ENCODE assay signal across 31 cellular contexts in the genomic region with DNA sequence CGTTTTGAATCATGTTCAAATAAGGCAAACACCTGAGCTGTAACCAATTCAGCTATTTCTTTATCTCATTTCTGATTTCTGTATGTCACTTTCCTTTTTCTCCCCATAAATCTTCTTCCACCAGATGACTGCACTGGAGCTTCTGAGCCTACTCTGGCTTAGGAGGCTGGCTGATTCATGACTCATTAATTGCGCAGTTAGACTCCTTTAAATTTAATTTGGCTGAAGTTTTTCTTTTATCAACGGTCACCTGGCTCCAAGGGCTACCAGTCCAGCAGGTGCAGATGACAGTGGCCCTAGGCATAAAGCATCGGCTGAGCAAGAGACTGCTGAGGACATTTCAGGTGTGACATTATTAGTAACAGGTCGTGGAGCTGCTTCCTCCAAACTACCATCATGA. TPM values are rescaled to one million over a fixed set of nuclear protein-coding genes. Genes with fewer than 3 reads are reported as not detected.
A peak's percentile ranks its signal among the peaks of the same experiment; 100 is the strongest.
DNase-seq lines count a peak whose midpoint lies in the region; ATAC-seq, FAIRE-seq and TF ChIP-seq lines count a peak whose summit lies in the region.
"Had no signal": no experiment of that assay in that cellular context is flagged by ENCODE, and none has a peak within 500 bp of the region (broad histone marks: within the 10 kb centered on the region; RNA-seq: fewer than 3 reads in every experiment).

No MANE protein-coding gene starts in this region.

- H4K20me1 ChIP-seq in SK-N-SH (ENCODE audit: insufficient read depth): no peaks in the 10 kb centered on the region
- H4K20me1 ChIP-seq: BLaER1 had no signal

- no peaks in the 10 kb centered on the region for H3K79me2 ChIP-seq in SK-N-SH (ENCODE audit: insufficient read depth)
- H3K79me2 ChIP-seq: parathyroid adenoma had no signal

- H3K27ac ChIP-seq in C4-2B (peak overlapping the region; percentile 77), SK-N-SH (ENCODE audit: low read depth in 2 of 2, low read length in 1 of 2) (0 out of 4 replicates have a peak overlapping the region, but pooled peaks of 1 of the 2 experiments have one; percentile 17), foreskin keratinocyte (no peak overlapping the region)
- H3K27ac ChIP-seq: BLaER1, heart left ventricle, parathyroid adenoma, SJSA1, transverse colon had no signal

- no peak overlapping the region for H3K4me3 ChIP-seq in SK-N-SH (ENCODE audit: low read depth in 2 of 2, low read length in 1 of 2)
- H3K4me3 ChIP-seq: BLaER1, heart left ventricle, lung, SJSA1, transverse colon had no signal

- no peaks in the 10 kb centered on the region for H3K36me3 ChIP-seq in SK-N-SH (replicated peaks in 1 of 2; ENCODE audit: control insufficient read depth in 1 of 2, insufficient read depth in 2 of 2, low read length in 1 of 2)
- H3K36me3 ChIP-seq: BLaER1, heart left ventricle, SJSA1, transverse colon had no signal

- WGBS in SK-N-SH (ENCODE audit: low lambda C conversion rate): 28% methylated on average over 5 of the region's 5 CpGs

- no peaks in the 10 kb centered on the region for H3K9me2 ChIP-seq in SK-N-SH

- no peak overlapping the region for H3K9ac ChIP-seq in SK-N-SH
- H3K9ac ChIP-seq: BLaER1, parathyroid adenoma had no signal

- POLR2A ChIA-PET in SK-N-SH (lab: Yijun Ruan, JAX): no interaction called here

- DNase-seq in NCI-H1417 (lab: John Stamatoyannopoulos, UW) (peak in 2 of 3 experiments; percentile 43 to 85), SK-N-SH (no peak), foreskin keratinocyte (peak in 1 of 2 donors; percentile 26), medulla oblongata (ENCODE audit: extremely low spot score) (no peak), SKM-1 (lab: John Stamatoyannopoulos, UW; ENCODE audit: unreplicated experiment) (no peak), HTR-8/SVneo (ENCODE audit: insufficient read length, low spot score) (no peak)
- DNase-seq: ACHN; activated CD4-positive, alpha-beta memory T cell treated with anti-CD3 and anti-CD28 coated beads for 36 hours; activated CD4-positive, CD25-positive, alpha-beta regulatory T cell treated with anti-CD3 and anti-CD28 coated beads, Interleukin-2, amount 50 U/mL, for 72 hours; activated CD8-positive, alpha-beta memory T cell treated with anti-CD3 and anti-CD28 coated beads, Interleukin-2, amount 50 U/mL, for 4 hours; activated naive CD4-positive, alpha-beta T cell treated with anti-CD3 and anti-CD28 coated beads, Interleukin-2, amount 10 ng/mL, durations not matched to agents 7 days and 5 days; amygdala; Calu3; effector CD4-positive, alpha-beta T cell; foreskin fibroblast; H7; heart left ventricle; NCI-H1436 treated with DMSO at 0.1 percent for 48 hours; NCI-H510A; nephron progenitor cell; transverse colon had no signal

- TF ChIP-seq EP300 in SK-N-SH (IDR thresholded peaks at IDR 0.05; ENCODE audit: borderline replicate concordance in 1 of 2, low read depth in 1 of 2, low read length in 1 of 2): no peak

- TF ChIP-seq CTCF in C4-2B (conservative IDR thresholded peaks at IDR 0.05) (no peak), SK-N-SH (IDR thresholded peaks at IDR 0.05) (no peak), foreskin keratinocyte (conservative IDR thresholded peaks at IDR 0.05) (no peak)

- no peak for FAIRE-seq in HTR-8/SVneo (lab: Jason Lieb, UNC)
- FAIRE-seq: colon, RCC 7860, TTC549 had no signal

- H3F3A ChIP-seq in SK-N-SH (replicated peaks; ENCODE audit: insufficient read depth): no peaks in the 10 kb centered on the region

- H2AFZ ChIP-seq in SK-N-SH (ENCODE audit: low read depth): no peak overlapping the region
- H2AFZ ChIP-seq: parathyroid adenoma had no signal

- ATAC-seq in foreskin keratinocyte (peak; percentile 15), HG02981 (IDR thresholded peaks at IDR 0.05; ENCODE audit: unreplicated experiment) (no peak)
- ATAC-seq: heart left ventricle had no signal

- H3K27me3 ChIP-seq in SK-N-SH (ENCODE audit: insufficient read depth): no peaks in the 10 kb centered on the region
- H3K27me3 ChIP-seq in foreskin keratinocyte: peaks cover 72% of the 10 kb centered on the region
- H3K27me3 ChIP-seq: BLaER1, transverse colon had no signal

- H3K4me1 ChIP-seq in SK-N-SH (ENCODE audit: control insufficient read depth in 1 of 2, insufficient read depth in 2 of 2, low read depth in 1 of 2, low read length in 1 of 2): peaks cover 7 to 18% of the 10 kb centered on the region in 2 experiments; a peak in 3 of 4 replicates
- H3K4me1 ChIP-seq in foreskin keratinocyte: no peaks in the 10 kb centered on the region
- H3K4me1 ChIP-seq: parathyroid adenoma, SJSA1 had no signal

- CTCF ChIA-PET in SK-N-SH (lab: Yijun Ruan, JAX): interaction anchor here (2.1 kb wide), 1 partner anchor 88 kb away, joined by 7 read pairs; no protein-coding TSS in a partner anchor

- H3K9me3 ChIP-seq in SK-N-SH: no peaks in the 10 kb centered on the region
- H3K9me3 ChIP-seq: BLaER1, heart left ventricle, SJSA1, transverse colon had no signal

- no peak for TF ChIP-seq RAD21 in SK-N-SH (IDR thresholded peaks at IDR 0.05; ENCODE audit: low read length)

- no peak overlapping the region for H3K4me2 ChIP-seq in SK-N-SH
- H3K4me2 ChIP-seq: BLaER1 had no signal

TF ChIP-seq in SK-N-SH, 30 proteins besides CTCF, POLR2A, EP300 and RAD21:
- TF ChIP-seq JUND (IDR thresholded peaks at IDR 0.05): no peak
- TF ChIP-seq GABPA (IDR thresholded peaks at IDR 0.05; ENCODE audit: low read depth): no peak
- TF ChIP-seq GATA2 (CRISPR knock-in tag; IDR thresholded peaks at IDR 0.05): peak; percentile 28
- TF ChIP-seq TCF12 (IDR thresholded peaks at IDR 0.05): peak; percentile 39; the same call in 1 of the 2 replicates
- TF ChIP-seq FOSL2 (IDR thresholded peaks at IDR 0.05; ENCODE audit: borderline replicate concordance, low read depth): peak; percentile 54; the same call in 1 of the 2 replicates
- TF ChIP-seq, protein P1, sequence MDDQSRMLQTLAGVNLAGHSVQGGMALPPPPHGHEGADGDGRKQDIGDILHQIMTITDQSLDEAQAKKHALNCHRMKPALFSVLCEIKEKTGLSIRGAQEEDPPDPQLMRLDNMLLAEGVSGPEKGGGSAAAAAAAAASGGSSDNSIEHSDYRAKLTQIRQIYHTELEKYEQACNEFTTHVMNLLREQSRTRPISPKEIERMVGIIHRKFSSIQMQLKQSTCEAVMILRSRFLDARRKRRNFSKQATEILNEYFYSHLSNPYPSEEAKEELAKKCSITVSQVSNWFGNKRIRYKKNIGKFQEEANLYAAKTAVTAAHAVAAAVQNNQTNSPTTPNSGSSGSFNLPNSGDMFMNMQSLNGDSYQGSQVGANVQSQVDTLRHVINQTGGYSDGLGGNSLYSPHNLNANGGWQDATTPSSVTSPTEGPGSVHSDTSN (IDR thresholded peaks at IDR 0.05): peak; percentile 63

RNA-seq across cellular contexts. Expression of a gene that starts 39.6 kb away (rescaled TPM):
- polyA plus RNA-seq in SK-N-SH (2012; rRNA removed) (0.49 and 0.52 TPM in 2 replicates), foreskin keratinocyte (not detected in 2 replicates)
- polyA plus RNA-seq in SK-N-SH (2012; cell fraction: cytosol; rRNA removed): 0.29 and 0.53 TPM in 2 replicates
- 1.0 and 1.1 TPM in 2 replicates for polyA plus RNA-seq in SK-N-SH (2012; cell fraction: nucleus; rRNA removed)
- total RNA-seq in foreskin keratinocyte: not detected in 2 replicates
- total RNA-seq: Calu3 had no signal
- polyA plus RNA-seq: IgD-negative memory B cell had no signal

Comparison
In these comparisons a context has a peak if more than half of its experiments do, and no peak if none do; other contexts are left out.
1. DNase-seq: peak in NCI-H1417 (2 of 3); none in SK-N-SH (single experiment), medulla oblongata (single experiment), SKM-1 (single experiment) and HTR-8/SVneo (single experiment).